36 cellular contexts compared by ENCODE assay signal in the genomic region with DNA sequence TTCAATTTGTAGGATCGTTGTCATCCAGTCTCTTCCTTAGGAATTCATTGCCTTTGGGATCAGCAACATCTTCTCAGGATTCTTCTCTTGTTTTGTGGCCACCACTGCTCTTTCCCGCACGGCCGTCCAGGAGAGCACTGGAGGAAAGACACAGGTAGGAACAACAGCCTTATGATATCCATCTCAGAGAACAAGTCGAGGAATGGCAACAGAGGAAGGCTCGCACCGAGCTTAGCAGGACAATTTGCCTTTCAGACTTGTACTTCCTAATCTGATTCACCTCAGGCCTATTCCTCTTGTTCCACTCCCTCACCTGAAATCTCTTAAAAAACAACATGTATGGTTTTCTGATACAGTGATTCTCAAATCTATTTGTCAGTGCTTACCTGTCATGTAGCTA.
"Had no signal": no experiment of that assay in that cellular context is flagged by ENCODE, and none has a peak within 500 bp of the region (broad histone marks: within the 10 kb centered on the region; RNA-seq: fewer than 3 reads in every experiment).

No MANE protein-coding gene starts in this region.

- DNase-seq: activated CD4-positive, alpha-beta T cell treated with anti-CD3 and anti-CD28 coated beads for 36 hours; activated CD4-positive, alpha-beta T cell treated with anti-CD3 and anti-CD28 coated beads, Interleukin-2, amount 10 ng/mL, durations not matched to agents 7 days and 5 days; activated CD4-positive, alpha-beta T cell treated with anti-CD3 and anti-CD28 coated beads, Interleukin-2, amount 50 U/mL, for 48 hours; activated CD8-positive, alpha-beta T cell treated with anti-CD3 and anti-CD28 coated beads, Interleukin-2, amount 10 ng/mL, durations not matched to agents 7 days and 5 days; activated gamma-delta T cell; activated naive CD4-positive, alpha-beta T cell treated with Interleukin-2 at 50 U/mL for 16 hours; activated naive CD8-positive, alpha-beta T cell treated with anti-CD3 and anti-CD28 coated beads, Interleukin-2, amount 10 ng/mL, durations not matched to agents 7 days and 5 days; activated T-cell treated with anti-CD3 and anti-CD28 coated beads, Interleukin-2, amount 50 U/mL, for 24 hours; adrenal gland; NCI-H1092 treated with DMSO at 0.1 percent for 48 hours; NCI-H1417; NCI-H146; NCI-H187; NCI-H2081; NCI-H2171 treated with DMSO at 0.1 percent for 48 hours; NCI-H2227 treated with DMSO at 0.1 percent for 48 hours; NCI-H446; NCI-H510A treated with DMSO at 0.1 percent for 48 hours; NCI-H69; NK-92 treated with Interleukin-12 subunit alpha and Interleukin-12 subunit beta, amount 100 ng/mL, for 24 hours; PC-9; SIG-M5; SW 1271; T-helper 1 cell; T-helper 2 cell; T-helper 9 cell had no signal

- H3K4me2 ChIP-seq: PC-9 had no signal

- H3K4me3 Mint-ChIP-seq: activated CD4-positive, alpha-beta T cell treated with anti-CD3 and anti-CD28 coated beads for 36 hours; activated CD4-positive, alpha-beta T cell treated with anti-CD3 and anti-CD28 coated beads, Interleukin-2, amount 10 ng/mL, durations not matched to agents 7 days and 5 days; activated CD8-positive, alpha-beta T cell treated with anti-CD3 and anti-CD28 coated beads, Interleukin-2, amount 10 ng/mL, durations not matched to agents 7 days and 5 days; activated naive CD4-positive, alpha-beta T cell treated with anti-CD3 and anti-CD28 coated beads, Interleukin-2, amount 50 U/mL, for 24 hours; activated naive CD8-positive, alpha-beta T cell treated with anti-CD3 and anti-CD28 coated beads, Interleukin-2, amount 10 ng/mL, durations not matched to agents 7 days and 5 days; activated T-cell treated with anti-CD3 and anti-CD28 coated beads, Interleukin-2, amount 50 U/mL, for 24 hours; brain; central memory CD8-positive, alpha-beta T cell had no signal

- H2AFZ ChIP-seq: PC-9 had no signal

- H3K27ac ChIP-seq: adrenal gland, PC-9, RWPE1 had no signal

- H3K27me3 ChIP-seq: adrenal gland had no signal

- H3K4me3 ChIP-seq: adrenal gland, K562, PC-9 had no signal

- H3K27ac Mint-ChIP-seq: activated CD4-positive, alpha-beta T cell treated with anti-CD3 and anti-CD28 coated beads for 36 hours; activated CD4-positive, alpha-beta T cell treated with anti-CD3 and anti-CD28 coated beads, Interleukin-2, amount 10 ng/mL, durations not matched to agents 7 days and 5 days; activated CD8-positive, alpha-beta T cell treated with anti-CD3 and anti-CD28 coated beads, Interleukin-2, amount 10 ng/mL, durations not matched to agents 7 days and 5 days; activated naive CD4-positive, alpha-beta T cell treated with anti-CD3 and anti-CD28 coated beads, Interleukin-2, amount 50 U/mL, for 24 hours; activated naive CD8-positive, alpha-beta T cell treated with anti-CD3 and anti-CD28 coated beads, Interleukin-2, amount 10 ng/mL, durations not matched to agents 7 days and 5 days; activated T-cell treated with anti-CD3 and anti-CD28 coated beads, Interleukin-2, amount 50 U/mL, for 24 hours; activated T-helper 2 cell treated with anti-CD3 and anti-CD28 coated beads, Interferon-gamma antibody, Interleukin-2, Interleukin-4, amounts not matched to agents 10 μg/mL and 5 μg/mL and 100 μg/mL, durations not matched to agents 14 hours and 24 hours and 36 hours; brain had no signal

- ATAC-seq: activated CD4-positive, CD25-positive, alpha-beta regulatory T cell treated with anti-CD3 and anti-CD28 coated beads, Interleukin-2, amount 50 U/mL, for 24 hours; activated CD8-positive, alpha-beta T cell treated with anti-CD3 and anti-CD28 coated beads, Interleukin-2, amount 10 ng/mL, durations not matched to agents 7 days and 5 days; Right ventricle myocardium inferior had no signal

- H3K9me3 ChIP-seq: adrenal gland had no signal

- H3K9me3 Mint-ChIP-seq: activated CD4-positive, alpha-beta T cell treated with anti-CD3 and anti-CD28 coated beads, Interleukin-2, amount 10 ng/mL, durations not matched to agents 7 days and 5 days; activated naive CD4-positive, alpha-beta T cell treated with anti-CD3 and anti-CD28 coated beads, Interleukin-2, amount 50 U/mL, for 24 hours; activated naive CD8-positive, alpha-beta T cell treated with anti-CD3 and anti-CD28 coated beads, Interleukin-2, amount 10 ng/mL, durations not matched to agents 7 days and 5 days; activated T-cell treated with anti-CD3 and anti-CD28 coated beads, Interleukin-2, amount 50 U/mL, for 24 hours; activated T-helper 2 cell treated with anti-CD3 and anti-CD28 coated beads, Interferon-gamma antibody, Interleukin-2, Interleukin-4, amounts not matched to agents 10 μg/mL and 5 μg/mL and 100 μg/mL, durations not matched to agents 14 hours and 24 hours and 36 hours; brain; central memory CD8-positive, alpha-beta T cell had no signal

- FAIRE-seq: K562, RCC 7860, TTC549 had no signal

- H3K36me3 Mint-ChIP-seq: activated naive CD4-positive, alpha-beta T cell treated with anti-CD3 and anti-CD28 coated beads, Interleukin-2, amount 50 U/mL, for 24 hours; activated naive CD8-positive, alpha-beta T cell treated with anti-CD3 and anti-CD28 coated beads, Interleukin-2, amount 10 ng/mL, durations not matched to agents 7 days and 5 days; brain had no signal

- H3K36me3 ChIP-seq: adrenal gland had no signal

- H3K4me1 Mint-ChIP-seq: activated naive CD4-positive, alpha-beta T cell treated with anti-CD3 and anti-CD28 coated beads, Interleukin-2, amount 50 U/mL, for 24 hours; central memory CD8-positive, alpha-beta T cell had no signal
